In the genomic region with DNA sequence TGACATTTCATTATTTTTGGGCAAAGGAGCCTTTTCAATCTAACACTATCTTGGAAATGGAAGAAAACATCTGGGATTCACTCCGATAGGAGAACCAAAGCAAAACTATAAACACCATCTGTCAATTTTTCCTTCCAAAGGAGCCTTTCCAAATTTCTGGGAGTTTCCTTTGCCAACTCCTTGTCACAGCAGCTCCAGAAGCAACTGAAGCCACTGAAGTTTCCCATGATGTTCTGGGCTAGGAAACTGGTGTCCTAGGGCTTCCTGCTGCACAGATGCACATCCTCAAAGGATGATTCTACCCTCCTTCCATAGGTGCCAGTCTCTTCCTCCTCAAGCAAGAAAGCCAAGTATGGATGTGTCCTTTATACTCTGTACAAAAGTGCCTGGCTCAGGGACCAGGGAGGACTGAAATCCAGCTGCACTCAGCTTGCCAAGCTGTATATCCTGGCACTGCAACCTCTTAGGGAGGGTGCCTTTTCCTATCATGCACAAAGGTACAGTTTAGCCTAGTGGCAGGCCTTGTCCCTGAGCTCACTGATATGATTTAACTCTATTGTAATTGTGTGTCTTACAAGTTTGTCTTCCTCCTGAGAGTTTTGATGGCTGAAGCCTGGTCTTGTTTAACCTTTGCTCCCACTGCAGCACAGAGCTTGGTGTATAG, we compare ENCODE assay signal across 11 cellular contexts. TPM values are rescaled to one million over a fixed set of nuclear protein-coding genes. Genes with fewer than 3 reads are reported as not detected.
DNase-seq lines count a peak whose midpoint lies in the region; ATAC-seq, FAIRE-seq and TF ChIP-seq lines count a peak whose summit lies in the region.
"Had no signal": no experiment of that assay in that cellular context is flagged by ENCODE, and none has a peak within 500 bp of the region (broad histone marks: within the 10 kb centered on the region; RNA-seq: fewer than 3 reads in every experiment).

No MANE protein-coding gene starts in this region.

- intact Hi-C loops in Panc1 (cut with micrococcal nuclease; ENCODE audit: unreplicated experiment): no loop called here
- intact Hi-C loops in left ventricle myocardium inferior (cut with micrococcal nuclease): no loop called here

- POLR2A ChIA-PET in Panc1 (lab: Charles Lee): interaction anchor here (0.7 kb wide), 2 partner anchors 47 to 235 kb away, joined by 5 read pairs; no protein-coding TSS in a partner anchor

- WGBS in small intestine, 3 donors: 57 to 63% (median 59%) methylated on average over 1 of the region's 1 CpG

- no peaks in the 10 kb centered on the region for H3K79me2 ChIP-seq in Karpas-422 (ENCODE audit: low read length)

- TF ChIP-seq CTCF in Panc1 (IDR thresholded peaks at IDR 0.05) (no peak), left ventricle myocardium inferior (IDR thresholded peaks at IDR 0.05; ENCODE audit: borderline replicate concordance) (peak; percentile 42)

- H3K9ac ChIP-seq in Karpas-422 (ENCODE audit: low read length): no peak overlapping the region

- H3K27me3 ChIP-seq in Karpas-422 (ENCODE audit: low read length): no peaks in the 10 kb centered on the region
- no peaks in the 10 kb centered on the region for H3K27me3 ChIP-seq in Panc1 (ENCODE audit: control insufficient read depth, insufficient read depth, low read length)
- H3K27me3 ChIP-seq in left ventricle myocardium inferior (ENCODE audit: low read depth): no peaks in the 10 kb centered on the region
- H3K27me3 ChIP-seq in small intestine (ENCODE audit: control insufficient read depth in 2 of 2, insufficient read depth in 2 of 2, low read length in 2 of 2): no peaks in the 10 kb centered on the region
- H3K27me3 ChIP-seq: colonic mucosa had no signal

- H3K4me2 ChIP-seq in Karpas-422 (ENCODE audit: low read depth, low read length, poor library complexity, severe bottlenecking): no peak overlapping the region

- H3K4me1 ChIP-seq in Karpas-422 (ENCODE audit: low read length) (peaks cover 10% of the 10 kb centered on the region), Panc1 (ENCODE audit: control insufficient read depth, insufficient read depth, low read length) (no peaks in the 10 kb centered on the region), left ventricle myocardium inferior (peaks cover 21% of the 10 kb centered on the region), small intestine (ENCODE audit: control insufficient read depth in 2 of 2, insufficient read depth in 1 of 2, low read depth in 1 of 2, low read length in 1 of 2) (peaks cover 0 to 7% of the 10 kb centered on the region in 2 donors)

- no peak overlapping the region for H3K4me3 ChIP-seq in Karpas-422 (ENCODE audit: low read length)
- no peak overlapping the region for H3K4me3 ChIP-seq in Panc1 (ENCODE audit: low read depth in 2 of 2, low read length in 2 of 2)
- no peak overlapping the region for H3K4me3 ChIP-seq in left ventricle myocardium inferior
- H3K4me3 ChIP-seq in small intestine (ENCODE audit: low read depth in 1 of 2, low read length in 2 of 2): no peak overlapping the region
- H3K4me3 ChIP-seq: colonic mucosa had no signal

- FAIRE-seq in small intestine (lab: Jason Lieb, UNC): no peak

- H2AFZ ChIP-seq in Karpas-422 (ENCODE audit: low read length): peak overlapping the region; percentile 63; the same call in 1 of the 2 replicates

- H3K27ac ChIP-seq in Karpas-422 (ENCODE audit: low read length): no peak overlapping the region
- no peak overlapping the region for H3K27ac ChIP-seq in Panc1 (ENCODE audit: low read length)
- peak overlapping the region; percentile 62 for H3K27ac ChIP-seq in left ventricle myocardium inferior (replicated peaks)
- peak overlapping the region; percentile 16 to 68 for H3K27ac ChIP-seq in small intestine (ENCODE audit: low read depth in 1 of 2, low read length in 1 of 2)
- H3K27ac ChIP-seq: colonic mucosa had no signal

- in situ Hi-C loops in Panc1 (cut with HindIII; ENCODE audit: low pct_unique_long_range_greater_than_20kb, low sequenced_read_pairs): no loop called here

- no peaks in the 10 kb centered on the region for H3K9me2 ChIP-seq in Karpas-422 (replicated peaks; ENCODE audit: insufficient read depth, low read length)

- CTCF ChIA-PET in Panc1 (lab: Charles Lee): interaction anchor here (0.6 kb wide), 1 partner anchor 12 kb away, joined by 5 read pairs; no protein-coding TSS in a partner anchor

- H3K36me3 ChIP-seq in Karpas-422 (ENCODE audit: insufficient read depth, low read length): no peaks in the 10 kb centered on the region
- no peaks in the 10 kb centered on the region for H3K36me3 ChIP-seq in Panc1 (ENCODE audit: control insufficient read depth, insufficient read depth, low read length)
- no peaks in the 10 kb centered on the region for H3K36me3 ChIP-seq in left ventricle myocardium inferior
- no peaks in the 10 kb centered on the region for H3K36me3 ChIP-seq in small intestine (ENCODE audit: control insufficient read depth in 2 of 2, insufficient read depth in 2 of 2, low read length in 2 of 2)
- H3K36me3 ChIP-seq: colonic mucosa had no signal

- H3K9me3 ChIP-seq in Karpas-422 (ENCODE audit: low read length): no peaks in the 10 kb centered on the region
- no peaks in the 10 kb centered on the region for H3K9me3 ChIP-seq in Panc1 (ENCODE audit: control insufficient read depth, insufficient read depth, low read depth, low read length)
- H3K9me3 ChIP-seq in left ventricle myocardium inferior (replicated peaks): no peaks in the 10 kb centered on the region
- no peaks in the 10 kb centered on the region for H3K9me3 ChIP-seq in small intestine (ENCODE audit: control insufficient read depth, low read depth)
- H3K9me3 ChIP-seq: colonic mucosa had no signal

- BruUV-seq in Panc1 (replicated peaks; lab: Mats Ljungman, UMichigan): no TSS peak

- DNase-seq in Karpas-422 (no peak), Panc1 (ENCODE audit: low read depth, low spot score) (no peak), left ventricle myocardium inferior (no peak), small intestine (peak; percentile 85), NCI-H2196 treated with DMSO at 0.1 percent for 48 hours (lab: John Stamatoyannopoulos, UW; ENCODE audit: unreplicated experiment) (no peak), middle frontal gyrus (ENCODE audit: extremely low spot score, low spot score) (no peak)
- DNase-seq: colonic mucosa, hypothalamus, NCI-H510A had no signal

- peak; percentile 72 for ATAC-seq in Panc1
- no peak for ATAC-seq in HG03039 (IDR thresholded peaks at IDR 0.05; ENCODE audit: unreplicated experiment)
- ATAC-seq: activated CD4-positive, CD25-positive, alpha-beta regulatory T cell treated with anti-CD3 and anti-CD28 coated beads, Interleukin-2, amount 50 U/mL, for 24 hours had no signal

- H4K20me1 ChIP-seq in Karpas-422 (ENCODE audit: insufficient read depth, low read depth, low read length): no peaks in the 10 kb centered on the region

RNA-seq across cellular contexts. Expression of a gene that starts 8.5 kb away (rescaled TPM):
- total RNA-seq in Karpas-422 (2014; rRNA removed; shearing (Covaris generic); ENCODE audit: low replicate concordance): 18.3 and 22.6 TPM in 2 replicates
- total RNA-seq in Panc1 (2021; ENCODE audit: unreplicated experiment) (55.3 TPM), left ventricle myocardium inferior (37.6 TPM)
- 44.9 TPM for polyA plus RNA-seq in Panc1 (2012; ENCODE audit: insufficient read length)
- polyA plus RNA-seq in small intestine: 10 to 100 TPM; 32.6 to 44.1 (median 34.0) TPM

RNA-seq across cellular contexts. Expression of a gene that starts 43.9 kb away (rescaled TPM):
- total RNA-seq in Karpas-422 (2014; rRNA removed; shearing (Covaris generic); ENCODE audit: low replicate concordance): 56.7 and 86.3 TPM in 2 replicates
- 38.3 TPM for total RNA-seq in Panc1 (2021; ENCODE audit: unreplicated experiment)
- polyA plus RNA-seq in Panc1 (2012; ENCODE audit: insufficient read length): 25.2 TPM
- total RNA-seq in left ventricle myocardium inferior: 16.4 TPM
- polyA plus RNA-seq in small intestine: 10 to 100 TPM; 16.2 to 23.6 (median 17.2) TPM

Comparison
In these comparisons a context has a peak if more than half of its experiments do, and no peak if none do; other contexts are left out.
1. H3K27ac ChIP-seq: peak in left ventricle myocardium inferior (single experiment) and small intestine (2 of 2); none in Karpas-422 (single experiment) and Panc1 (single experiment).